8 cellular contexts compared by ENCODE assay signal in the genomic region with DNA sequence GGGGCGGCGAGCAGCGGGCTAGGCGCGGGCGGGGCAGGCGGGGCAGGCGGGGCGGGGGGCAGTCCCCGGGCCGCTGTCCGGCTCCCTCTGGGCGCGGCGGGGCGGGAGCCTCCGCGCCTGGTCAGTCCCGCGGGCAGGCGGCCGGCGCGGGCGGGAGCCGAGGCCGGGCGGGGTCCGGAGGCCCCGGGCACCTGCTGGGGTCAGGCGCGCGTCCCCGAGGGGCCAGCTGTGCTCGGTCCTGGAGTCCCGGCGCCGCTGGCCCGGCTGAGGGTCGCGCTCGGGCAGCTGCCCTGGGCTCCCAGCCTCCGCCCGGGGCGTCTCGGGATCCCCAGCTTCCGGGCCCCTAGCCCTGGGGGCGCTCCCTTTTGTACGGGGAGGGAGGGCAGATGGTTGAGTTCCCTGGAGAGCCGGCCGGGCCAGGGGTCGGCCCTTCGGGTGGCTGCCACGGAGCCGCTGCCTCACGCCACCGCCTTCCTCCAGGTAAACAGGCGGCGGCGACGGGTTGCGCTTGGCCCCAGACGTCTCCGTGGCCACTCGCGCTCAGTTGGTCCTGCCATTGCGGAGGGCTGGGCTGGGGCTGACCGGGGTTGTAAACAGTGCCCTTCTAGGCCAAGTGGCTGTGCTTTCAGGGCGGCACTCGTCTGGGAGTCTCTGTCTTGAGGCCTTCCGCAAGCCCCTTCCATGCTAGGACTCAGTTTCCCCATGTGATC. TPM values are rescaled to one million over a fixed set of nuclear protein-coding genes. Genes with fewer than 3 reads are reported as not detected.
DNase-seq lines count a peak whose midpoint lies in the region; ATAC-seq and TF ChIP-seq lines count a peak whose summit lies in the region.

No MANE protein-coding gene starts in this region.

- CTCF ChIA-PET in PC-3 (lab: Charles Lee) = no interaction called here

- no peak overlapping the region for H3K27ac ChIP-seq in PC-3 (ENCODE audit: low read length)
- H3K27ac ChIP-seq in body of pancreas = peak overlapping the region; percentile 73 to 96 (median 78)

- POLR2A ChIA-PET in PC-3 (lab: Charles Lee; ENCODE audit: unreplicated experiment) = no interaction called here

- 0% methylated on average over 1 to 44 of the region's 71 CpGs for WGBS in body of pancreas, 2 donors

- H3K4me3 Mint-ChIP-seq in stimulated activated memory B cell treated with anti-CD40 and anti-IgM and Interleukin-4, amounts not matched to agents 10 μg/mL and 1 μg/mL and 100 μg/mL, for 72 hours = peak overlapping the region; percentile 78

- peak overlapping the region; percentile 68 for H3K9ac ChIP-seq in PC-3 (ENCODE audit: low read length)

- H3K9me3 ChIP-seq in PC-3 (ENCODE audit: low read length) = no peaks in the 10 kb centered on the region
- H3K9me3 ChIP-seq in body of pancreas = no peaks in the 10 kb centered on the region

- H3K27me3 Mint-ChIP-seq in stimulated activated memory B cell treated with anti-CD40 and anti-IgM and Interleukin-4, amounts not matched to agents 10 μg/mL and 1 μg/mL and 100 μg/mL, for 72 hours = no peaks in the 10 kb centered on the region

- H3K27ac Mint-ChIP-seq in stimulated activated memory B cell treated with anti-CD40 and anti-IgM and Interleukin-4, amounts not matched to agents 10 μg/mL and 1 μg/mL and 100 μg/mL, for 72 hours = peak overlapping the region; percentile 89

- BruUV-seq in PC-3 (replicated peaks; lab: Mats Ljungman, UMichigan) = no TSS peak

- 0 out of 2 replicates have a peak, but pooled peaks cover 5% of the 10 kb centered on the region for H4K20me1 ChIP-seq in PC-3 (ENCODE audit: low read length)

- H3K79me2 ChIP-seq in PC-3 (ENCODE audit: low read length) = peaks cover 32% of the 10 kb centered on the region

- peak overlapping the region; percentile 53 for H2AFZ ChIP-seq in PC-3 (ENCODE audit: low read length)

- TF ChIP-seq POLR2A in body of pancreas (IDR thresholded peaks at IDR 0.05) = peak in 1 of 3 donors; percentile 19

- peaks cover 10% of the 10 kb centered on the region for H3K36me3 Mint-ChIP-seq in stimulated activated memory B cell treated with anti-CD40 and anti-IgM and Interleukin-4, amounts not matched to agents 10 μg/mL and 1 μg/mL and 100 μg/mL, for 72 hours

- H3K4me3 ChIP-seq in PC-3 (ENCODE audit: low read length) (peak overlapping the region; percentile 87), body of pancreas (peak overlapping the region; percentile 83 to 93), kidney epithelial cell (ENCODE audit: low read depth, low read length) (peak overlapping the region; percentile 80)

- no peaks in the 10 kb centered on the region for H3F3A ChIP-seq in PC-3 (ENCODE audit: low read length, unreplicated experiment)

- H3K4me1 ChIP-seq in PC-3 (ENCODE audit: insufficient read depth, low read length) = peaks cover 17% of the 10 kb centered on the region
- H3K4me1 ChIP-seq in body of pancreas = peaks cover 44% of the 10 kb centered on the region

- H3K9me2 ChIP-seq in PC-3 (replicated peaks; ENCODE audit: low read length) = no peaks in the 10 kb centered on the region

- H3K4me1 Mint-ChIP-seq in stimulated activated memory B cell treated with anti-CD40 and anti-IgM and Interleukin-4, amounts not matched to agents 10 μg/mL and 1 μg/mL and 100 μg/mL, for 72 hours = peaks cover 27% of the 10 kb centered on the region

- ATAC-seq in HG02798 (IDR thresholded peaks at IDR 0.05; ENCODE audit: poor library complexity, unreplicated experiment) (peak; percentile 30), PC-3 (peak; percentile 66), body of pancreas (peak; percentile 26)
- ATAC-seq in stimulated activated memory B cell treated with anti-CD40 and anti-IgM and Interleukin-4, amounts not matched to agents 10 μg/mL and 1 μg/mL and 100 μg/mL, for 72 hours = peak; percentile 45

- no peaks in the 10 kb centered on the region for H3K27me3 ChIP-seq in PC-3 (ENCODE audit: low read length)
- no peaks in the 10 kb centered on the region for H3K27me3 ChIP-seq in body of pancreas
- peaks cover 2% of the 10 kb centered on the region for H3K27me3 ChIP-seq in kidney epithelial cell (ENCODE audit: control insufficient read depth, insufficient read depth, low read length)

- DNase-seq in DMS53 (lab: John Stamatoyannopoulos, UW) (peak; percentile 65), DMS53 treated with DMSO at 0.1 percent for 48 hours (lab: John Stamatoyannopoulos, UW; ENCODE audit: unreplicated experiment) (no peak), PC-3 (peak; percentile 19), body of pancreas (peak; percentile 29 to 54 (median 46)), kidney epithelial cell (ENCODE audit: low read depth) (no peak), kidney glomerular epithelial cell (lab: John Stamatoyannopoulos, UW) (no peak)

- H3K36me3 ChIP-seq in PC-3 (ENCODE audit: low read depth, low read length) (no peaks in the 10 kb centered on the region), body of pancreas (replicated peaks in 1 of 2; ENCODE audit: insufficient read depth in 1 of 2, low read depth in 2 of 2) (no peaks in the 10 kb centered on the region), kidney epithelial cell (ENCODE audit: control insufficient read depth, insufficient read depth, low read length) (no peaks in the 10 kb centered on the region)

- peak overlapping the region; percentile 97 for H3K4me2 ChIP-seq in PC-3 (ENCODE audit: low read length)

- no peaks in the 10 kb centered on the region for H3K9me3 Mint-ChIP-seq in stimulated activated memory B cell treated with anti-CD40 and anti-IgM and Interleukin-4, amounts not matched to agents 10 μg/mL and 1 μg/mL and 100 μg/mL, for 72 hours

- intact Hi-C loops in PC-3 (cut with micrococcal nuclease) (loop anchor here (10.0 kb wide), 1 partner anchor 54 kb away; a partner anchor contains a TSS), body of pancreas (cut with DNase I) (loop anchor here (10.0 kb wide), 1 partner anchor 54 kb away; a partner anchor contains a TSS)

- TF ChIP-seq CTCF in PC-3 (conservative IDR thresholded peaks at IDR 0.05; ENCODE audit: low read depth, low read length) (no peak), body of pancreas (IDR thresholded peaks at IDR 0.05) (no peak), kidney epithelial cell (IDR thresholded peaks at IDR 0.05; ENCODE audit: insufficient read depth, low read length, poor library complexity, severe bottlenecking) (no peak)

RNA-seq across cellular contexts. Expression of a gene that starts 0.5 kb away (rescaled TPM):
- total RNA-seq in PC-3 (2014; rRNA removed) = 1.6 and 1.8 TPM in 2 replicates
- total RNA-seq in body of pancreas = 1 to 10 TPM; 5.3 to 7.5 TPM
- total RNA-seq in kidney epithelial cell = 10.4 and 11.2 TPM in 2 replicates

RNA-seq across cellular contexts. Expression of a gene that starts 53.7 kb away (rescaled TPM):
- total RNA-seq in PC-3 (2014; rRNA removed) = 7.9 and 10.2 TPM in 2 replicates
- total RNA-seq in body of pancreas = 10 to 100 TPM; 15.3 to 79.4 TPM
- total RNA-seq in kidney epithelial cell = 5.6 and 8.8 TPM in 2 replicates

RNA-seq across cellular contexts. Expression of a gene that starts 56.1 kb away (rescaled TPM):
- total RNA-seq in PC-3 (2014; rRNA removed) (5.9 and 36.1 TPM in 2 replicates), body of pancreas (1 to 10 TPM; 6.2 to 7.6 TPM), kidney epithelial cell (11.8 and 12.7 TPM in 2 replicates)

Comparison
In these comparisons a context has a peak if more than half of its experiments do, and no peak if none do; other contexts are left out.
1. DNase-seq: peak in DMS53 (single experiment), PC-3 (single experiment) and body of pancreas (4 of 4); none in DMS53 treated with DMSO at 0.1 percent for 48 hours (single experiment), kidney epithelial cell (single experiment) and kidney glomerular epithelial cell (single experiment).
2. Peak in every context shown above with its lines, with median percentiles within 50 percentile points of each other: ATAC-seq and H3K4me3 ChIP-seq.